9 cellular contexts compared by ENCODE assay signal in the genomic region with DNA sequence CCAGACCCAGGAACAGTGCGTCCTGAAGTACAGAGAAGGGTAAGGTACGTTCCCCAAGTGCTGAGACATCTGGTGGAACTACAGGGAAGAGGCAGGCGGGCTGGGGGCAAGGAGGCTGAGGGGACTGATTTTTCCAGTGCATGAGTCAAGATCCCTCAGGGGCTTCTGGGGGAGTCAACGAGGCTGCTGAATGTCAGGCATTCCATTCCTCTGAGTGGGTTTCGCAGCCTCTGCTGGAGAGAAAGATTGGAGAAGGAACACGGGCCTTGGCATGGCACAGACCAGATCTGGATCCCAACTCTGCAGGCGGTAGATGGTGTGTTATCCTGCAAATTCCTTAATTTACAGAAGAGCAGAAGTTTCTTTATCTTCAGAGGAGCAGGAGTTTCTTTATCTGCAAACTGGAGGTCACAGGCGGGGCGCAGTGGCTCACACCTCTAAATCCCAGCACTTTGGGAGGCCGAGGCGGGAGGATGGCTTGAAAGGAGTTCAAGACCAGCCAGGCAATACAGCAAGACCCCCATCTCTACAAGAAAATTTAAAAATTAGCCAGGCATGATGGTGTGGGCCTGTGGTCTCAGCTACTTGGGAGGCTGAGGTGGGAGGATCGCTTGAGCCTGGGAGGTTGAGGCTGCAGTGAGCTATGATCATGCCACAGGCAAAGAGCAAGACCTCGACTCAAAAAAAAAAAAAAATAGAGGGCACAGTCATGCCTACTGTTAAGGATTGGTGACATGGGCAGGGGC.
DNase-seq lines count a peak whose midpoint lies in the region; ATAC-seq and TF ChIP-seq lines count a peak whose summit lies in the region.
"Had no signal": no experiment of that assay in that cellular context is flagged by ENCODE, and none has a peak within 500 bp of the region (broad histone marks: within the 10 kb centered on the region; RNA-seq: fewer than 3 reads in every experiment).

No MANE protein-coding gene starts in this region.

- H3K4me3 ChIP-seq in cardiac fibroblast (replicated peaks in 1 of 2; ENCODE audit: low read depth in 2 of 2, low read length in 2 of 2), result no peak overlapping the region

- no peak for ATAC-seq in HG03196 (IDR thresholded peaks at IDR 0.05; ENCODE audit: unreplicated experiment)

- DNase-seq in HS-5 (ENCODE audit: low read depth) (peak; percentile 96), cardiac fibroblast (ENCODE audit: low read depth in 2 of 2) (peak; percentile 98 to 99), kidney glomerular epithelial cell (lab: John Stamatoyannopoulos, UW) (peak; percentile 88), ureter (ENCODE audit: low spot score) (peak; percentile 49), DMS153 treated with DMSO at 0.1 percent for 48 hours (lab: John Stamatoyannopoulos, UW; ENCODE audit: unreplicated experiment) (no peak), hypothalamus (lab: John Stamatoyannopoulos, UW) (no peak), NCI-H1436 (lab: John Stamatoyannopoulos, UW) (no peak)
- DNase-seq: small intestine had no signal

- peak; percentile 68 for TF ChIP-seq CTCF in cardiac fibroblast (IDR thresholded peaks at IDR 0.05; ENCODE audit: low read depth, low read length)

Comparison
In these comparisons a context has a peak if more than half of its experiments do, and no peak if none do; other contexts are left out.
1. DNase-seq: peak in HS-5 (single experiment), cardiac fibroblast (2 of 2), kidney glomerular epithelial cell (single experiment) and ureter (single experiment); none in DMS153 treated with DMSO at 0.1 percent for 48 hours (single experiment), hypothalamus (0 of 51) and NCI-H1436 (single experiment).